8 cellular contexts compared by ENCODE assay signal in genomic region chr10:96831867-96832720, GRCh38. TPM values are rescaled to one million over a fixed set of nuclear protein-coding genes. Genes with fewer than 3 reads are reported as not detected.
DNase-seq lines count a peak whose midpoint lies in the region; ATAC-seq and TF ChIP-seq lines count a peak whose summit lies in the region.

LCOR (plus strand) TSS chr10:96832298; CDS start chr10:96949058, 116,760 bp downstream.

- H3K27ac ChIP-seq in HUES48 (ENCODE audit: low read depth, low read length) (peak within 1 kb of the TSS; percentile 97), PC-9 (peak within 1 kb of the TSS; percentile 87), mucosa of rectum (ENCODE audit: low read depth in 2 of 2, low read length in 2 of 2) (peak within 1 kb of the TSS; percentile 96)

- peak within 1 kb of the TSS; percentile 89 for H3K4me2 ChIP-seq in PC-9

- CTCF ChIA-PET in PC-9 (lab: Charles Lee), result no interaction called here

- POLR2A ChIA-PET in PC-9 (lab: Charles Lee; ENCODE audit: unreplicated experiment), result no interaction called here

- peaks cover 15% of the 10 kb centered on the region for H3F3A ChIP-seq in PC-9 (ENCODE audit: insufficient read depth, low read depth)

- H3K4me1 ChIP-seq in HUES48 (ENCODE audit: control insufficient read depth, insufficient read depth, low read length), result peaks cover 31% of the 10 kb centered on the region
- H3K4me1 ChIP-seq in PC-9 (replicated peaks; ENCODE audit: insufficient read depth), result peaks cover 18% of the 10 kb centered on the region
- peaks cover 17 to 30% of the 10 kb centered on the region in 2 donors for H3K4me1 ChIP-seq in mucosa of rectum (ENCODE audit: control insufficient read depth in 2 of 2, insufficient read depth in 2 of 2, low read length in 2 of 2)

- DNase-seq in Caki2 (ENCODE audit: low read depth) (peak; percentile 84), PC-9 (peak; percentile 65 to 79), activated T-cell treated with anti-CD3 and anti-CD28 coated beads for 48 hours (ENCODE audit: low read depth) (peak; percentile 84), epithelial cell of proximal tubule (ENCODE audit: low read depth) (no peak)
- peak; percentile 50 to 70 for DNase-seq in stimulated activated CD8-positive, alpha-beta memory T cell treated with anti-CD3 and anti-CD28 coated beads, Interleukin-4, amount 100 ng/mL, for 4 hours (ENCODE audit: low read depth in 2 of 2, low spot score in 1 of 2)

- in situ Hi-C loops in Caki2 (cut with HindIII; ENCODE audit: low pct_unique_long_range_greater_than_20kb, low sequenced_read_pairs), result no loop called here

- H3K4me3 ChIP-seq in HUES48 (ENCODE audit: low read depth, low read length) (peak within 1 kb of the TSS; percentile 76), PC-9 (peak within 1 kb of the TSS; percentile 75), epithelial cell of proximal tubule (ENCODE audit: low read depth, low read length) (peak within 1 kb of the TSS; percentile 83), mucosa of rectum (ENCODE audit: low read length in 2 of 2) (peak within 1 kb of the TSS; percentile 83 to 90)

- intact Hi-C loops in PC-9 (cut with micrococcal nuclease; ENCODE audit: unreplicated experiment), result loop anchor here (2.0 to 5.0 kb wide), 3 partner anchors 191 to 245 kb away; partner anchors contain the start of gene TM9SF3

- H3K36me3 ChIP-seq in HUES48 (ENCODE audit: control insufficient read depth, insufficient read depth, low read length) (no peaks in the 10 kb centered on the region), PC-9 (ENCODE audit: low read depth) (no peaks in the 10 kb centered on the region), mucosa of rectum (ENCODE audit: control insufficient read depth in 2 of 2, insufficient read depth in 2 of 2, low read length in 2 of 2) (no peaks in the 10 kb centered on the region)

- no peaks in the 10 kb centered on the region for H3K9me2 ChIP-seq in PC-9 (ENCODE audit: insufficient read depth)

- H3K9me3 ChIP-seq in HUES48 (ENCODE audit: control insufficient read depth, insufficient read depth, low read length) (no peaks in the 10 kb centered on the region), PC-9 (ENCODE audit: insufficient read depth, low read depth) (no peaks in the 10 kb centered on the region), mucosa of rectum (ENCODE audit: control insufficient read depth in 2 of 2, low read length in 2 of 2) (no peaks in the 10 kb centered on the region)

- TF ChIP-seq CTCF in PC-9 (conservative IDR thresholded peaks at IDR 0.05) (no peak), epithelial cell of proximal tubule (conservative IDR thresholded peaks at IDR 0.05; ENCODE audit: low read depth, low read length) (no peak)

- H3K79me2 ChIP-seq in PC-9 (ENCODE audit: low read depth), result peaks cover 43% of the 10 kb centered on the region

- ATAC-seq in GM21367 (IDR thresholded peaks at IDR 0.05; ENCODE audit: unreplicated experiment), result peak; percentile 52

- peak within 1 kb of the TSS; percentile 76 for H3K9ac ChIP-seq in HUES48 (ENCODE audit: low read depth, low read length)
- peak within 1 kb of the TSS; percentile 76 to 84 for H3K9ac ChIP-seq in mucosa of rectum (ENCODE audit: low read depth in 1 of 2, low read length in 2 of 2)

- no peaks in the 10 kb centered on the region; the same call in 1 of the 2 replicates for H4K20me1 ChIP-seq in PC-9 (ENCODE audit: insufficient read depth)

- H2AFZ ChIP-seq in PC-9, result peak within 1 kb of the TSS; percentile 78

- no TSS peak for BruUV-seq in PC-9 (replicated peaks; lab: Mats Ljungman, UMichigan)

- peaks cover 9% of the 10 kb centered on the region for H3K27me3 ChIP-seq in HUES48 (ENCODE audit: control insufficient read depth, insufficient read depth, low read length)
- no peaks in the 10 kb centered on the region for H3K27me3 ChIP-seq in PC-9 (ENCODE audit: insufficient read depth, low read depth)
- no peaks in the 10 kb centered on the region for H3K27me3 ChIP-seq in mucosa of rectum (ENCODE audit: control insufficient read depth in 2 of 2, insufficient read depth in 2 of 2, low read length in 2 of 2)

RNA-seq across cellular contexts. Expression of gene LCOR, which starts in this region (rescaled TPM):
- total RNA-seq in Caki2 (2014; rRNA removed; shearing (Covaris generic); ENCODE audit: low replicate concordance), result 5.8 and 9.7 TPM in 2 replicates
- total RNA-seq in PC-9 (2021) (28.1 and 36.4 TPM in 2 replicates), epithelial cell of proximal tubule (10.4 and 17.2 TPM in 2 replicates)
